Comparison of ENCODE assay signal across 2 cellular contexts in genomic region chr1:31905093-31905509, GRCh38.
TF ChIP-seq lines count a peak whose summit lies in the region.

No MANE protein-coding gene starts in this region.

TF ChIP-seq in HCT116, 20 proteins besides CTCF, POLR2A, EP300 and RAD21:
- TF ChIP-seq JUND (IDR thresholded peaks at IDR 0.05) = peak; percentile 43; the same call in 1 of the 2 replicates
- TF ChIP-seq SIN3A (IDR thresholded peaks at IDR 0.05; ENCODE audit: low read depth) = no peak
- no peak for TF ChIP-seq EZH2 (IDR thresholded peaks at IDR 0.05)
- TF ChIP-seq, protein P1, sequence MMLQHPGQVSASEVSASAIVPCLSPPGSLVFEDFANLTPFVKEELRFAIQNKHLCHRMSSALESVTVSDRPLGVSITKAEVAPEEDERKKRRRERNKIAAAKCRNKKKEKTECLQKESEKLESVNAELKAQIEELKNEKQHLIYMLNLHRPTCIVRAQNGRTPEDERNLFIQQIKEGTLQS (IDR thresholded peaks at IDR 0.05) = no peak
- no peak for TF ChIP-seq EGR1 (IDR thresholded peaks at IDR 0.05; ENCODE audit: low read depth)
- TF ChIP-seq POLR2AphosphoS5 (IDR thresholded peaks at IDR 0.05; ENCODE audit: low read depth, low read length) = peak; percentile 54

TF ChIP-seq in GM12878, 131 proteins besides CTCF, POLR2A, EP300 and RAD21:
- TF ChIP-seq MTA3 (IDR thresholded peaks at IDR 0.05; ENCODE audit: borderline replicate concordance, low read length) = peak; percentile 45; the same call in 1 of the 2 replicates
- TF ChIP-seq, protein P2, sequence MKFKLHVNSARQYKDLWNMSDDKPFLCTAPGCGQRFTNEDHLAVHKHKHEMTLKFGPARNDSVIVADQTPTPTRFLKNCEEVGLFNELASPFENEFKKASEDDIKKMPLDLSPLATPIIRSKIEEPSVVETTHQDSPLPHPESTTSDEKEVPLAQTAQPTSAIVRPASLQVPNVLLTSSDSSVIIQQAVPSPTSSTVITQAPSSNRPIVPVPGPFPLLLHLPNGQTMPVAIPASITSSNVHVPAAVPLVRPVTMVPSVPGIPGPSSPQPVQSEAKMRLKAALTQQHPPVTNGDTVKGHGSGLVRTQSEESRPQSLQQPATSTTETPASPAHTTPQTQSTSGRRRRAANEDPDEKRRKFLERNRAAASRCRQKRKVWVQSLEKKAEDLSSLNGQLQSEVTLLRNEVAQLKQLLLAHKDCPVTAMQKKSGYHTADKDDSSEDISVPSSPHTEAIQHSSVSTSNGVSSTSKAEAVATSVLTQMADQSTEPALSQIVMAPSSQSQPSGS (IDR thresholded peaks at IDR 0.05; ENCODE audit: low read length) = peak; percentile 9
- TF ChIP-seq BCLAF1 (IDR thresholded peaks at IDR 0.05) = no peak
- peak; percentile 82; the same call in 1 of the 2 replicates for TF ChIP-seq POLR2AphosphoS2 (IDR thresholded peaks at IDR 0.05; ENCODE audit: low read depth, low read length)
- TF ChIP-seq, protein P1 (IDR thresholded peaks at IDR 0.05; ENCODE audit: borderline replicate concordance, extremely low read depth, low read depth, low read length) = no peak
- TF ChIP-seq POLR2AphosphoS5 (IDR thresholded peaks at IDR 0.05; ENCODE audit: low read length) = peak; percentile 84
- peak; percentile 31 for TF ChIP-seq BCL3 (IDR thresholded peaks at IDR 0.05; ENCODE audit: borderline replicate concordance, insufficient read depth, low read depth, low read length, poor library complexity, severe bottlenecking)
- TF ChIP-seq POU2F2 (IDR thresholded peaks at IDR 0.05; ENCODE audit: borderline replicate concordance, low read depth, low read length) = peak; percentile 4; the same call in 1 of the 3 replicates
